In the genomic region with DNA sequence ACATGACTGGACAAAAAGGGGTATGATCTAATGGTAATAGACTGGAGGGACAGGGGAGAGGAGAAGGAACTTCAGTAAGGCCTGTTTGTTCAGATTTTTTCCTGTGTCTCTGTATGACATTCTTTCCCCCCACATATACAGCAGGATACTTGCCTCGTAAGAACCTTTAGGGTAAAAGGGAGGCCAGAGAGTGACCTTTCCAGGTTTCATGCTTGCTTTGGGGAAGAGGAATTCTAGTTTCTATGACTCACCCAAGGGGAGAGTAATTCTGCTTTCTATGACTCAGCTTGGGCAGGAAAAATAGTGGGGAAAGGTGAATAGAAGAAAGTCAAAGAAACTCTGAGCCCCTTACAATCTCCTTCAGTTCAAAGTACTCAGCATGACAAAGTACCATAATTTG, we compare ENCODE assay signal across 1 cellular context.
A peak's percentile ranks its signal among the peaks of the same experiment; 100 is the strongest.
TF ChIP-seq lines count a peak whose summit lies in the region.

No MANE protein-coding gene starts in this region.

TF ChIP-seq in HCT116, 20 proteins besides CTCF, POLR2A, EP300 and RAD21 (continued from another document):
- TF ChIP-seq, protein P1, sequence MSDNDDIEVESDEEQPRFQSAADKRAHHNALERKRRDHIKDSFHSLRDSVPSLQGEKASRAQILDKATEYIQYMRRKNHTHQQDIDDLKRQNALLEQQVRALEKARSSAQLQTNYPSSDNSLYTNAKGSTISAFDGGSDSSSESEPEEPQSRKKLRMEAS (IDR thresholded peaks at IDR 0.05): peak; percentile 41; the same call in 1 of the 2 replicates
- TF ChIP-seq CBX3 (IDR thresholded peaks at IDR 0.05; ENCODE audit: low read depth): peak; percentile 82
- no peak for TF ChIP-seq REST (IDR thresholded peaks at IDR 0.05; ENCODE audit: low read depth)
- no peak; the same call in 1 of the 2 replicates for TF ChIP-seq SIN3A (IDR thresholded peaks at IDR 0.05; ENCODE audit: low read depth)
